ENCODE assay signal across 8 cellular contexts in the genomic region with DNA sequence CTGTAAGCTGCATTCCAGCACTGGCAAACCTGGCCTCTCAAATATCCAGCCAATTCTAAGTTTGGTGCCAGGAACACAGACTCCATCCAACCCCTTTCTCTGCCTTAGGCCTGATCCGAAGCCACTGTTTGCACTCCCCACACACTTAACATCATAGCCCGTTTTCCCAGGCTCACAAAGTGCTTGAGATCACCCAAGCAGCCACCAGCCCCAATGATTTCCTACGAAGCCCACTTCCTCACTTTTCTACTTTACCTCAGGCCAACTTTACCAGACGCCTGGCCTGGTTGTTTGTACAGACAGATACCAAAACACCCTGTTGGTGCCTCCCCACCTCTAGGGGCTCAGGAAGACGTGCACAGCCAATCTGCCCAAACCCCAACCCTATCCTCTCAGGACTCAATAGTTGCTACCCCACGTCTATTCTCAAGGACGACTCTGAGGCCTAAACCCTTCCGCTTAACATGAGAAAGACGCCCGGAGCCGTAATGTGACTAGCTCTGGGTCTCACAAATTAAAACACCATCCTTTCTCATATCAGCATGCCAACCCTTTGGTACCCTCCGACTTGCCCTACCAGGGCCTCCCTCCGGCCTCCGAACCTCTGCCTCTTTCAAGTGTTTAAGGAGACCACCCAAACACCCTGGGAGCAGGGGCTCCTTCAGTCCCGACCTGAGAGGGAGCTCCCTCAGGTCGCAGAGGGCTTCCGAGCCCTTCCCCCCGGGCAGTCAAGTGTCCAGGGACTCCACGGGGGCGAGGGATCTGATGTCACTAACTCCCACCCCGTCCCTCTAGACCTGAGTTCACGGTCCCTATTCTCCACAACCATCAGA. TPM values are rescaled to one million over a fixed set of nuclear protein-coding genes. Genes with fewer than 3 reads are reported as not detected.
A peak's percentile ranks its signal among the peaks of the same experiment; 100 is the strongest.
DNase-seq lines count a peak whose midpoint lies in the region; ATAC-seq and TF ChIP-seq lines count a peak whose summit lies in the region.

No MANE protein-coding gene starts in this region.

- ATAC-seq in HG02852 (IDR thresholded peaks at IDR 0.05; ENCODE audit: unreplicated experiment) (no peak), HG03469 (IDR thresholded peaks at IDR 0.05; ENCODE audit: unreplicated experiment) (no peak), HG03378 (IDR thresholded peaks at IDR 0.05; ENCODE audit: unreplicated experiment) (no peak)

- WGBS in sigmoid colon, 2 donors, result 9 to 29% methylated on average over 22 of the region's 22 CpGs

- TF ChIP-seq POLR2A in sigmoid colon (IDR thresholded peaks at IDR 0.05), result no peak

- peak overlapping the region; percentile 80 for H3K27ac ChIP-seq in SJSA1
- peak overlapping the region; percentile 99 for H3K27ac ChIP-seq in left ventricle myocardium inferior (replicated peaks)
- H3K27ac ChIP-seq in sigmoid colon, result peak overlapping the region; percentile 99 to 100 (median 100)

- DNase-seq in ELF-1 (ENCODE audit: low read depth, low spot score), result peak; percentile 53
- peak in 1 of 2 experiments; percentile 6 for DNase-seq in SJSA1 (ENCODE audit: low read depth in 1 of 2, low spot score in 2 of 2)
- no peak for DNase-seq in left ventricle myocardium inferior
- peak; percentile 67 for DNase-seq in sigmoid colon
- DNase-seq in stimulated activated naive CD4-positive, alpha-beta T cell treated with Interleukin-2 at 50 U/mL for 16 hours (lab: John Stamatoyannopoulos, UW), result no peak

- no peak for TF ChIP-seq EP300 in sigmoid colon (IDR thresholded peaks at IDR 0.05)

- peaks cover 26% of the 10 kb centered on the region for H3K36me3 ChIP-seq in SJSA1
- H3K36me3 ChIP-seq in left ventricle myocardium inferior, result peaks cover 19% of the 10 kb centered on the region
- peaks cover 3 to 23% (median 14%) of the 10 kb centered on the region in 4 donors for H3K36me3 ChIP-seq in sigmoid colon

- intact Hi-C loops in left ventricle myocardium inferior (cut with micrococcal nuclease) (no loop called here), sigmoid colon (cut with DNase I) (loop anchor here (5.0 kb wide), 1 partner anchor 313 kb away; no protein-coding TSS in a partner anchor)

- H3K9me3 ChIP-seq in SJSA1 (replicated peaks) (no peaks in the 10 kb centered on the region), left ventricle myocardium inferior (replicated peaks) (no peaks in the 10 kb centered on the region), sigmoid colon (no peaks in the 10 kb centered on the region)

- TF ChIP-seq CTCF in left ventricle myocardium inferior (IDR thresholded peaks at IDR 0.05; ENCODE audit: borderline replicate concordance), result no peak
- no peak for TF ChIP-seq CTCF in sigmoid colon (IDR thresholded peaks at IDR 0.05)

- H3K4me3 ChIP-seq in SJSA1 (peak overlapping the region; percentile 48), left ventricle myocardium inferior (peak overlapping the region; percentile 75), sigmoid colon (peak overlapping the region; percentile 93 to 97 (median 96))

- H3K27me3 ChIP-seq in SJSA1 (replicated peaks) (no peaks in the 10 kb centered on the region), left ventricle myocardium inferior (ENCODE audit: low read depth) (no peaks in the 10 kb centered on the region), sigmoid colon (no peaks in the 10 kb centered on the region)

- H3K4me1 ChIP-seq in SJSA1 (replicated peaks) (peaks cover 65% of the 10 kb centered on the region), left ventricle myocardium inferior (peaks cover 69% of the 10 kb centered on the region), sigmoid colon (peaks cover 0 to 54% (median 51%) of the 10 kb centered on the region in 4 donors)

RNA-seq across cellular contexts. Expression of gene PER1, which starts 3.4 kb away (rescaled TPM):
- 1.0 and 8.3 TPM in 2 replicates for total RNA-seq in SJSA1 (2014; rRNA removed; shearing (Covaris generic))
- 109 TPM for total RNA-seq in left ventricle myocardium inferior
- total RNA-seq in sigmoid colon, result 100 to 1,000 TPM in 2 of 4 donors, 10 to 100 TPM in 2; 60.3 to 153 (median 84.5) TPM
- polyA plus RNA-seq in sigmoid colon, result 10 to 100 TPM; 30.5 to 67.7 (median 34.2) TPM

RNA-seq across cellular contexts. Expression of gene VAMP2, which starts 7.2 kb away (rescaled TPM):
- total RNA-seq in SJSA1 (2014; rRNA removed; shearing (Covaris generic)), result 2.9 and 9.7 TPM in 2 replicates
- total RNA-seq in left ventricle myocardium inferior (59.6 TPM), sigmoid colon (10 to 100 TPM; 20.4 to 29.6 (median 27.3) TPM)
- 10 to 100 TPM; 37.7 to 57.1 (median 54.9) TPM for polyA plus RNA-seq in sigmoid colon

RNA-seq across cellular contexts. Expression of gene TMEM107, which starts 20.6 kb away (rescaled TPM):
- total RNA-seq in SJSA1 (2014; rRNA removed; shearing (Covaris generic)), result 11.5 and 15.9 TPM in 2 replicates
- total RNA-seq in left ventricle myocardium inferior (7.9 TPM), sigmoid colon (10 to 100 TPM in 3 of 4 donors, 1 to 10 TPM in 1; 8.3 to 61.7 (median 20.6) TPM)
- polyA plus RNA-seq in sigmoid colon, result 10 to 100 TPM in 1 of 3 donors, 1 to 10 TPM in 2; 4.6 to 20.8 (median 7.2) TPM

RNA-seq across cellular contexts. Expression of gene HES7, which starts 31.7 kb away (rescaled TPM):
- not detected in 2 replicates for total RNA-seq in SJSA1 (2014; rRNA removed; shearing (Covaris generic))
- total RNA-seq in left ventricle myocardium inferior, result not detected
- not detected for total RNA-seq in sigmoid colon
- polyA plus RNA-seq in sigmoid colon, result under 1 TPM in 1 of 3 donors, not detected in 2; 0.16 TPM

RNA-seq across cellular contexts. Expression of gene BORCS6, which starts 34.4 kb away (rescaled TPM):
- total RNA-seq in SJSA1 (2014; rRNA removed; shearing (Covaris generic)), result 4.3 and 7.4 TPM in 2 replicates
- 8.4 TPM for total RNA-seq in left ventricle myocardium inferior
- total RNA-seq in sigmoid colon, result 10 to 100 TPM in 3 of 4 donors, 1 to 10 TPM in 1; 7.7 to 17.7 (median 15.8) TPM
- 10 to 100 TPM in 2 of 3 donors, 1 to 10 TPM in 1; 9.2 to 14.6 (median 10.8) TPM for polyA plus RNA-seq in sigmoid colon

Comparison
In these comparisons a context has a peak if more than half of its experiments do, and no peak if none do; other contexts are left out.
1. DNase-seq: peak in ELF-1 (single experiment) and sigmoid colon (single experiment); none in left ventricle myocardium inferior (single experiment) and stimulated activated naive CD4-positive, alpha-beta T cell treated with Interleukin-2 at 50 U/mL for 16 hours (single experiment).
2. Peak in every context shown above with its lines, with median percentiles within 50 percentile points of each other: H3K27ac ChIP-seq and H3K4me3 ChIP-seq.